In genomic region chr14:35825968-35826217, GRCh38 we compare ENCODE assay signal across 8 cellular contexts. TPM values are rescaled to one million over a fixed set of nuclear protein-coding genes. Genes with fewer than 3 reads are reported as not detected.
DNase-seq lines count a peak whose midpoint lies in the region; ATAC-seq and TF ChIP-seq lines count a peak whose summit lies in the region.

No MANE protein-coding gene starts in this region.

- H4K20me1 ChIP-seq in KMS-11 (ENCODE audit: insufficient read depth): no peaks in the 10 kb centered on the region

- peak overlapping the region; percentile 99 for H3K4me3 ChIP-seq in AG10803 (ENCODE audit: low read length)
- H3K4me3 ChIP-seq in KMS-11 (IDR thresholded peaks at IDR 0.05; ENCODE audit: insufficient read depth, low read depth, low read length): no peak overlapping the region
- H3K4me3 ChIP-seq in coronary artery: peak overlapping the region; percentile 80

- H3K79me2 ChIP-seq in KMS-11 (ENCODE audit: insufficient read depth, low read depth): peaks cover 17% of the 10 kb centered on the region; the same call in 1 of the 2 replicates

- peak overlapping the region; percentile 69 for H2AFZ ChIP-seq in KMS-11 (ENCODE audit: low read depth)

- TF ChIP-seq CTCF in AG10803 (conservative IDR thresholded peaks at IDR 0.05; ENCODE audit: low read length) (no peak), KMS-11 (conservative IDR thresholded peaks at IDR 0.05; ENCODE audit: low read depth, low read length) (no peak), coronary artery (IDR thresholded peaks at IDR 0.05) (no peak)

- ATAC-seq in naive thymus-derived CD8-positive, alpha-beta T cell: no peak
- ATAC-seq in GM18502 (IDR thresholded peaks at IDR 0.05; ENCODE audit: poor library complexity, unreplicated experiment): no peak
- no peak for ATAC-seq in HG02623 (IDR thresholded peaks at IDR 0.05; ENCODE audit: unreplicated experiment)

- H3K4me1 Mint-ChIP-seq in naive thymus-derived CD8-positive, alpha-beta T cell: peaks cover 12 to 24% (median 17%) of the 10 kb centered on the region in 4 donors

- H3K4me3 Mint-ChIP-seq in naive thymus-derived CD8-positive, alpha-beta T cell: peak overlapping the region; percentile 87 to 97 (median 92)

- no peaks in the 10 kb centered on the region for H3K27me3 Mint-ChIP-seq in naive thymus-derived CD8-positive, alpha-beta T cell

- H3K27ac ChIP-seq in KMS-11 (peak overlapping the region; percentile 79; the same call in 1 of the 2 replicates), coronary artery (peak overlapping the region; percentile 96 to 98)

- H3K4me1 ChIP-seq in KMS-11 (ENCODE audit: low read depth, poor library complexity, severe bottlenecking): peaks cover 4% of the 10 kb centered on the region

- peak overlapping the region; percentile 58 for H3K4me2 ChIP-seq in KMS-11

- peak overlapping the region; percentile 70 to 97 (median 92) for H3K27ac Mint-ChIP-seq in naive thymus-derived CD8-positive, alpha-beta T cell

- no peaks in the 10 kb centered on the region for H3K27me3 ChIP-seq in KMS-11 (ENCODE audit: insufficient read depth, low read depth)

- H3K9ac ChIP-seq in KMS-11: peak overlapping the region; percentile 68; the same call in 1 of the 2 replicates

- H3K9me3 Mint-ChIP-seq in naive thymus-derived CD8-positive, alpha-beta T cell: no peaks in the 10 kb centered on the region

- no peaks in the 10 kb centered on the region for H3K36me3 Mint-ChIP-seq in naive thymus-derived CD8-positive, alpha-beta T cell

- DNase-seq in AG10803 (ENCODE audit: low read depth): no peak
- no peak for DNase-seq in coronary artery (ENCODE audit: low spot score)
- DNase-seq in naive thymus-derived CD8-positive, alpha-beta T cell: no peak
- DNase-seq in UCSD-AML1 (lab: John Stamatoyannopoulos, UW; ENCODE audit: unreplicated experiment): no peak
- no peak for DNase-seq in activated effector memory CD4-positive, alpha-beta T cell treated with anti-CD3 and anti-CD28 coated beads, Interleukin-2, amount 50 U/mL, for 16 hours

- POLR2A ChIA-PET in naive thymus-derived CD8-positive, alpha-beta T cell (lab: Charles Lee): interaction anchor here (0.6 to 1.4 kb wide), 5 partner anchors 9 to 494 kb away, joined by 3 to 15 read pairs (median 4); partner anchors contain the start of genes MBIP and RALGAPA1

- H3K36me3 ChIP-seq in KMS-11 (ENCODE audit: insufficient read depth): no peaks in the 10 kb centered on the region

RNA-seq across cellular contexts. Expression of gene BRMS1L, which starts 0.2 kb away (rescaled TPM):
- 1 to 10 TPM; 6.2 to 6.9 TPM for total RNA-seq in naive thymus-derived CD8-positive, alpha-beta T cell
- 1 to 10 TPM; 1.8 to 3.6 (median 2.7) TPM for polyA plus RNA-seq in naive thymus-derived CD8-positive, alpha-beta T cell

RNA-seq across cellular contexts. Expression of gene RALGAPA1, which starts 16.8 kb away (rescaled TPM):
- total RNA-seq in naive thymus-derived CD8-positive, alpha-beta T cell: 10 to 100 TPM; 74.0 to 74.2 TPM
- polyA plus RNA-seq in naive thymus-derived CD8-positive, alpha-beta T cell: 10 to 100 TPM; 15.3 to 25.9 (median 17.2) TPM
